12 cellular contexts compared by ENCODE assay signal in genomic region chr2:109349555-109350430, GRCh38.
DNase-seq lines count a peak whose midpoint lies in the region; ATAC-seq and TF ChIP-seq lines count a peak whose summit lies in the region.
"Had no signal": no experiment of that assay in that cellular context is flagged by ENCODE, and none has a peak within 500 bp of the region (broad histone marks: within the 10 kb centered on the region; RNA-seq: fewer than 3 reads in every experiment).

No MANE protein-coding gene starts in this region.

- CTCF ChIA-PET in SK-N-SH (lab: Yijun Ruan, JAX): no interaction called here

- H3K36me3 Mint-ChIP-seq in GM23338 (ENCODE audit: low read depth): no peaks in the 10 kb centered on the region

- H2AFZ ChIP-seq in GM23338 (no peak overlapping the region), SK-N-SH (ENCODE audit: low read depth) (no peak overlapping the region)
- H2AFZ ChIP-seq: PC-9 had no signal

- H3K27me3 ChIP-seq in GM23338 (ENCODE audit: insufficient read depth): no peaks in the 10 kb centered on the region
- no peaks in the 10 kb centered on the region for H3K27me3 ChIP-seq in SK-N-SH (ENCODE audit: insufficient read depth)
- H3K27me3 ChIP-seq in gastroesophageal sphincter: no peaks in the 10 kb centered on the region
- H3K27me3 ChIP-seq in gastrocnemius medialis: no peaks in the 10 kb centered on the region
- H3K27me3 ChIP-seq: tibial nerve had no signal

- TF ChIP-seq EP300 in SK-N-SH (IDR thresholded peaks at IDR 0.05; ENCODE audit: borderline replicate concordance in 1 of 2, low read depth in 1 of 2, low read length in 1 of 2) (no peak), gastroesophageal sphincter (IDR thresholded peaks at IDR 0.05) (no peak)

- DNase-seq in GM23338 (ENCODE audit: low spot score) (peak; percentile 24), SK-N-SH (no peak), gastrocnemius medialis (no peak), NCI-H128 (lab: John Stamatoyannopoulos, UW; ENCODE audit: unreplicated experiment) (no peak), posterior vena cava (ENCODE audit: low spot score) (no peak), NCI-H2081 treated with DMSO at 0.1 percent for 48 hours (lab: John Stamatoyannopoulos, UW) (no peak)
- DNase-seq: activated CD4-positive, alpha-beta T cell treated with anti-CD3 and anti-CD28 coated beads, Interleukin-2, amount 50 U/mL, for 48 hours; NCI-H1048; PC-9 had no signal

- H3K4me3 ChIP-seq in GM23338 (no peak overlapping the region), SK-N-SH (ENCODE audit: low read depth in 2 of 2, low read length in 1 of 2) (no peak overlapping the region), gastroesophageal sphincter (no peak overlapping the region), gastrocnemius medialis (no peak overlapping the region)
- H3K4me3 ChIP-seq: PC-9, tibial nerve had no signal

- no peaks in the 10 kb centered on the region for H3K9me3 ChIP-seq in SK-N-SH
- H3K9me3 ChIP-seq in gastroesophageal sphincter: peaks cover 0 to 5% (median 0%) of the 10 kb centered on the region in 3 donors
- H3K9me3 ChIP-seq in gastrocnemius medialis: no peaks in the 10 kb centered on the region

- H3K4me2 ChIP-seq in GM23338 (no peak overlapping the region), SK-N-SH (peak overlapping the region; percentile 29; the same call in 1 of the 2 replicates)
- H3K4me2 ChIP-seq: PC-9 had no signal

- H3K4me1 ChIP-seq in GM23338 (ENCODE audit: insufficient read depth) (no peaks in the 10 kb centered on the region), SK-N-SH (ENCODE audit: control insufficient read depth in 1 of 2, insufficient read depth in 2 of 2, low read depth in 1 of 2, low read length in 1 of 2) (peaks cover 27 to 28% of the 10 kb centered on the region in 2 experiments), gastroesophageal sphincter (peaks cover 2 to 46% (median 18%) of the 10 kb centered on the region in 3 donors), gastrocnemius medialis (peaks cover 41 to 44% of the 10 kb centered on the region in 2 donors)

- H3K27ac ChIP-seq in GM23338 (ENCODE audit: low read depth): no peak overlapping the region
- H3K27ac ChIP-seq in SK-N-SH (ENCODE audit: low read depth in 2 of 2, low read length in 1 of 2): peak overlapping the region; percentile 14 to 54; a peak in 1 of 4 replicates
- H3K27ac ChIP-seq in gastroesophageal sphincter: peak overlapping the region in 1 of 4 donors; percentile 37
- H3K27ac ChIP-seq in gastrocnemius medialis: peak overlapping the region; percentile 15 to 68 (median 38)
- H3K27ac ChIP-seq: PC-9, tibial nerve had no signal

- H3K27me3 Mint-ChIP-seq in GM23338 (ENCODE audit: insufficient read depth, low read depth, poor library complexity): peaks cover 5% of the 10 kb centered on the region

- peaks cover 14% of the 10 kb centered on the region for H3K4me1 Mint-ChIP-seq in GM23338

- TF ChIP-seq CTCF in GM23338 (conservative IDR thresholded peaks at IDR 0.05; ENCODE audit: low read depth in 2 of 2) (no peak; a peak in 1 of 4 replicates), SK-N-SH (IDR thresholded peaks at IDR 0.05) (no peak), gastroesophageal sphincter (IDR thresholded peaks at IDR 0.05) (no peak), gastrocnemius medialis (IDR thresholded peaks at IDR 0.05 in 4 of 5, conservative IDR thresholded peaks at IDR 0.05 in 1 of 5) (peak in 1 of 5 experiments; percentile 26)

- WGBS in SK-N-SH (ENCODE audit: low lambda C conversion rate): 82% methylated on average over 7 of the region's 18 CpGs
- WGBS in gastroesophageal sphincter (ENCODE audit: low coverage in 1 of 2), 2 donors: 100% methylated on average over 1 of the region's 18 CpGs

- H3K79me2 ChIP-seq in GM23338 (replicated peaks; ENCODE audit: insufficient read depth) (no peaks in the 10 kb centered on the region), SK-N-SH (ENCODE audit: insufficient read depth) (no peaks in the 10 kb centered on the region)

- H4K20me1 ChIP-seq in GM23338 (replicated peaks; ENCODE audit: insufficient read depth): no peaks in the 10 kb centered on the region
- H4K20me1 ChIP-seq in SK-N-SH (ENCODE audit: insufficient read depth): no peaks in the 10 kb centered on the region

- POLR2A ChIA-PET in SK-N-SH (lab: Yijun Ruan, JAX): no interaction called here

- in situ Hi-C loops in gastrocnemius medialis (cut with MboI; ENCODE audit: low sequenced_read_pairs in 4 of 4): no loop called here

- H3K9me2 ChIP-seq in GM23338 (ENCODE audit: insufficient read depth) (no peaks in the 10 kb centered on the region), SK-N-SH (no peaks in the 10 kb centered on the region)

- H3K4me3 Mint-ChIP-seq in GM23338: no peak overlapping the region

- no peak for TF ChIP-seq RAD21 in SK-N-SH (IDR thresholded peaks at IDR 0.05; ENCODE audit: low read length)

- no peaks in the 10 kb centered on the region; the same call in 2 of the 3 replicates for H3K9me3 Mint-ChIP-seq in GM23338

- intact Hi-C loops in gastrocnemius medialis (cut with DNase I; ENCODE audit: low total_unique reads) (no loop called here), posterior vena cava (cut with DNase I) (no loop called here)

- H3K36me3 ChIP-seq in GM23338 (ENCODE audit: insufficient read depth) (no peaks in the 10 kb centered on the region), SK-N-SH (replicated peaks in 1 of 2; ENCODE audit: control insufficient read depth in 1 of 2, insufficient read depth in 2 of 2, low read length in 1 of 2) (no peaks in the 10 kb centered on the region), gastroesophageal sphincter (no peaks in the 10 kb centered on the region), gastrocnemius medialis (no peaks in the 10 kb centered on the region)
- H3K36me3 ChIP-seq: tibial nerve had no signal

- peak; percentile 83 for ATAC-seq in GM23338
- peak; percentile 19 for ATAC-seq in gastroesophageal sphincter
- ATAC-seq in gastrocnemius medialis: no peak
- ATAC-seq in GM18520 (IDR thresholded peaks at IDR 0.05; ENCODE audit: unreplicated experiment): no peak

- TF ChIP-seq POLR2A in gastroesophageal sphincter (IDR thresholded peaks at IDR 0.05): no peak
- TF ChIP-seq POLR2A in gastrocnemius medialis (IDR thresholded peaks at IDR 0.05): no peak

- H3F3A ChIP-seq in GM23338 (replicated peaks; ENCODE audit: low read depth) (no peaks in the 10 kb centered on the region), SK-N-SH (replicated peaks; ENCODE audit: insufficient read depth) (peaks cover 16% of the 10 kb centered on the region)

- H3K9ac ChIP-seq in SK-N-SH: no peak overlapping the region

- no peak overlapping the region for H3K27ac Mint-ChIP-seq in GM23338

TF ChIP-seq in GM23338, 12 proteins besides CTCF, POLR2A, EP300 and RAD21 (continues in another document):
- TF ChIP-seq NANOG (IDR thresholded peaks at IDR 0.05; ENCODE audit: borderline replicate concordance) (no peak), REST (IDR thresholded peaks at IDR 0.05; ENCODE audit: unreplicated experiment) (no peak), EZH2 (IDR thresholded peaks at IDR 0.05; ENCODE audit: low read depth, unreplicated experiment) (no peak)

TF ChIP-seq in SK-N-SH, 30 proteins besides CTCF, POLR2A, EP300 and RAD21 (continues in another document):
- TF ChIP-seq TCF12 (IDR thresholded peaks at IDR 0.05) (no peak), ELF1 (IDR thresholded peaks at IDR 0.05) (no peak), MXI1 (IDR thresholded peaks at IDR 0.05; ENCODE audit: low read depth, low read length) (no peak), NRF1 (IDR thresholded peaks at IDR 0.05; ENCODE audit: low read depth, low read length) (no peak), USF2 (IDR thresholded peaks at IDR 0.05; ENCODE audit: borderline replicate concordance, low read depth, low read length) (no peak), RCOR1 (IDR thresholded peaks at IDR 0.05; ENCODE audit: low read length) (no peak), CHD2 (IDR thresholded peaks at IDR 0.05; ENCODE audit: low read length, partially characterized antibody) (no peak), FOSL2 (IDR thresholded peaks at IDR 0.05; ENCODE audit: borderline replicate concordance, low read depth) (no peak), SMC3 (IDR thresholded peaks at IDR 0.05; ENCODE audit: low read depth, low read length) (no peak), YY1 (IDR thresholded peaks at IDR 0.05; ENCODE audit: low read depth) (no peak), ZBTB33 (IDR thresholded peaks at IDR 0.05; ENCODE audit: borderline replicate concordance, low read depth) (no peak)

Comparison
In these comparisons a context has a peak if more than half of its experiments do, and no peak if none do; other contexts are left out.
1. ATAC-seq: peak in GM23338 (single experiment) and gastroesophageal sphincter (single experiment); none in gastrocnemius medialis (0 of 2) and GM18520 (single experiment).